ENCODE assay signal across 8 cellular contexts in the genomic region with DNA sequence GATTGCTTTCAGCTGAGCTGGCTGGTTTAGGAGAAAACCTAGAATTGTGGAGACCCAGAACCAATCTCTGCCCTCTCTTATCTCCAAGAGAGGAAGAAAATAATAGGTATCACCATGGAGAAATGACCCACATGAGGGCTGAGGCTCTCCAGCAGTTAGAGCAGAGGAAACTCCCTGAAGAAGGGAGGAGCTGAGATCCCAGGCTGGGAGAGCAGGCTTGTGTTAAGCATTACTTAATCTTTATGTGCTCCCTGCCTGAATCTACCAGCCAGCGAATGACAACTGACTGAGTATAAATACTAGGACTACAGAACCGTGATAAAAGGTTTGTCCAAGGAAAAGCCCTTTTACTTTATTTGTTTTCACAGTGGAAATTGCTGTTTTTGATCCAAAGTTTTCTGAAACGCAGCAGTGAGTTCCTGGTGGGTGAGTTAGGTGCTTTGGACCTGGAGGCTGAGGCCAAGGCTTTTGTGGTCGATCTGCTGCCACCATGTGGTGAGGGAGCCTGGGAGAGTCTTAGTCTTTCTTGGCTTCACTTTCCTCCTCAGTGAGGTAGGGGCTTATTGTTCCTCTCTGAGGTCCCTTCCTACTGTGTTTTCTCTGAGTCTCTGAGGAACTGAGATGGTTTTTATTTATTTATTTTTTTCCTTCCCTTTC.
DNase-seq lines count a peak whose midpoint lies in the region; ATAC-seq and TF ChIP-seq lines count a peak whose summit lies in the region.
"Not testable (repeated sequence)": the region's sequence is repeated elsewhere in the genome, so short reads cannot be mapped to it uniquely, and the experiment has no call there.

No MANE protein-coding gene starts in this region.

- not testable (repeated sequence) for H3K36me3 Mint-ChIP-seq in CD4-positive, alpha-beta T cell (ENCODE audit: low read depth); activated CD8-positive, alpha-beta T cell treated with anti-CD3 and anti-CD28 coated beads, Interleukin-2, amount 10 ng/mL, durations not matched to agents 7 days and 5 days (ENCODE audit: low read depth); activated naive CD4-positive, alpha-beta T cell treated with anti-CD3 and anti-CD28 coated beads, Interleukin-2, amount 10 ng/mL, durations not matched to agents 7 days and 5 days

- not testable (repeated sequence) for H3K36me3 ChIP-seq in Peyer's patch; lung (ENCODE audit: control insufficient read depth in 2 of 2, insufficient read depth in 2 of 2, low read length in 2 of 2)

- not testable (repeated sequence) for H3K27me3 ChIP-seq in CD4-positive, alpha-beta T cell (ENCODE audit: control insufficient read depth, insufficient read depth, low read length); Peyer's patch; lung (ENCODE audit: control insufficient read depth, insufficient read depth)

- not testable (repeated sequence) for H3K4me3 Mint-ChIP-seq in CD4-positive, alpha-beta T cell; activated CD8-positive, alpha-beta T cell treated with anti-CD3 and anti-CD28 coated beads, Interleukin-2, amount 10 ng/mL, durations not matched to agents 7 days and 5 days; activated naive CD4-positive, alpha-beta T cell treated with anti-CD3 and anti-CD28 coated beads, Interleukin-2, amount 10 ng/mL, durations not matched to agents 7 days and 5 days

- peak; percentile 25 for TF ChIP-seq CTCF in CD4-positive, alpha-beta T cell (IDR thresholded peaks at IDR 0.05)
- TF ChIP-seq CTCF in Peyer's patch (IDR thresholded peaks at IDR 0.05) (peak in 1 of 6 experiments; percentile 34), epithelial cell of esophagus (IDR thresholded peaks at IDR 0.05; ENCODE audit: insufficient read depth, low read depth, low read length, missing control alignments) (peak; percentile 16), lung (IDR thresholded peaks at IDR 0.05; ENCODE audit: control extremely low read depth, extremely low read depth) (peak; percentile 5)

- intact Hi-C loops in CD4-positive, alpha-beta T cell (cut with DNase I, micrococcal nuclease), result not testable (repeated sequence)

- H3K9me3 Mint-ChIP-seq in CD4-positive, alpha-beta T cell; activated CD8-positive, alpha-beta T cell treated with anti-CD3 and anti-CD28 coated beads, Interleukin-2, amount 10 ng/mL, durations not matched to agents 7 days and 5 days (ENCODE audit: insufficient read depth); activated naive CD4-positive, alpha-beta T cell treated with anti-CD3 and anti-CD28 coated beads, Interleukin-2, amount 10 ng/mL, durations not matched to agents 7 days and 5 days: not testable (repeated sequence)

- H3K4me3 ChIP-seq in Peyer's patch; epithelial cell of esophagus (ENCODE audit: low read length); lung: not testable (repeated sequence)

- not testable (repeated sequence) for H3K4me1 ChIP-seq in Peyer's patch; lung (ENCODE audit: control insufficient read depth in 2 of 2, insufficient read depth in 2 of 2, low read length in 2 of 2)

- not testable (repeated sequence) for H3K9me3 ChIP-seq in CD4-positive, alpha-beta T cell (ENCODE audit: control insufficient read depth, low read length); Peyer's patch; lung (ENCODE audit: control insufficient read depth in 2 of 2, insufficient read depth in 1 of 2, low read length in 1 of 2)

- not testable (repeated sequence) for H3K27ac Mint-ChIP-seq in CD4-positive, alpha-beta T cell; activated CD8-positive, alpha-beta T cell treated with anti-CD3 and anti-CD28 coated beads, Interleukin-2, amount 10 ng/mL, durations not matched to agents 7 days and 5 days; activated naive CD4-positive, alpha-beta T cell treated with anti-CD3 and anti-CD28 coated beads, Interleukin-2, amount 10 ng/mL, durations not matched to agents 7 days and 5 days

- CTCF ChIA-PET in CD4-positive, alpha-beta T cell (lab: Charles Lee); activated CD8-positive, alpha-beta T cell treated with anti-CD3 and anti-CD28 coated beads, Interleukin-2, amount 10 ng/mL, durations not matched to agents 7 days and 5 days (lab: Charles Lee); activated naive CD4-positive, alpha-beta T cell treated with anti-CD3 and anti-CD28 coated beads, Interleukin-2, amount 10 ng/mL, durations not matched to agents 7 days and 5 days (lab: Charles Lee): not testable (repeated sequence)

- not testable (repeated sequence) for H3K4me1 Mint-ChIP-seq in CD4-positive, alpha-beta T cell (ENCODE audit: low read depth); activated CD8-positive, alpha-beta T cell treated with anti-CD3 and anti-CD28 coated beads, Interleukin-2, amount 10 ng/mL, durations not matched to agents 7 days and 5 days (ENCODE audit: low read depth); activated naive CD4-positive, alpha-beta T cell treated with anti-CD3 and anti-CD28 coated beads, Interleukin-2, amount 10 ng/mL, durations not matched to agents 7 days and 5 days

- 0 to 18% methylated on average over 2 to 4 of the region's 4 CpGs for WGBS in lung, 2 donors

- TF ChIP-seq POLR2A in Peyer's patch (IDR thresholded peaks at IDR 0.05), result not testable (repeated sequence)

- H3K27ac ChIP-seq in CD4-positive, alpha-beta T cell (ENCODE audit: low read depth, low read length); Peyer's patch; lung (ENCODE audit: low read depth in 1 of 2, low read length in 1 of 2): not testable (repeated sequence)

- peak; percentile 40 to 68 (median 54) for DNase-seq in CD4-positive, alpha-beta T cell
- DNase-seq in Peyer's patch (peak in 2 of 3 donors; percentile 22 to 86), lung (ENCODE audit: low spot score) (peak; percentile 46)
- peak; percentile 75 for DNase-seq in activated CD8-positive, alpha-beta T cell treated with anti-CD3 and anti-CD28 coated beads, Interleukin-2, amount 10 ng/mL, durations not matched to agents 7 days and 5 days
- DNase-seq in activated naive CD4-positive, alpha-beta T cell treated with anti-CD3 and anti-CD28 coated beads, Interleukin-2, amount 10 ng/mL, durations not matched to agents 7 days and 5 days, result peak; percentile 78
- DNase-seq in epithelial cell of esophagus (ENCODE audit: low read depth), result not testable (repeated sequence)
- DNase-seq in stimulated activated CD4-positive, alpha-beta T cell treated with anti-CD3 and anti-CD28 coated beads, Interleukin-12 subunit alpha, Interleukin-12 subunit beta, amount 100 ng/mL, for 4 hours, result peak; percentile 43
- peak; percentile 72 for DNase-seq in stimulated activated CD8-positive, alpha-beta memory T cell treated with anti-CD3 and anti-CD28 coated beads, Interleukin-4, amount 100 ng/mL, for 48 hours

- POLR2A ChIA-PET in CD4-positive, alpha-beta T cell (lab: Charles Lee); activated CD8-positive, alpha-beta T cell treated with anti-CD3 and anti-CD28 coated beads, Interleukin-2, amount 10 ng/mL, durations not matched to agents 7 days and 5 days (lab: Charles Lee): not testable (repeated sequence)

- not testable (repeated sequence) for ATAC-seq in CD4-positive, alpha-beta T cell (ENCODE audit: poor library complexity); lung (ENCODE audit: insufficient read depth, low FRiP score)
- peak; percentile 51 for ATAC-seq in activated CD8-positive, alpha-beta T cell treated with anti-CD3 and anti-CD28 coated beads, Interleukin-2, amount 10 ng/mL, durations not matched to agents 7 days and 5 days

- not testable (repeated sequence) for H3K27me3 Mint-ChIP-seq in CD4-positive, alpha-beta T cell; activated CD8-positive, alpha-beta T cell treated with anti-CD3 and anti-CD28 coated beads, Interleukin-2, amount 10 ng/mL, durations not matched to agents 7 days and 5 days (ENCODE audit: low read depth); activated naive CD4-positive, alpha-beta T cell treated with anti-CD3 and anti-CD28 coated beads, Interleukin-2, amount 10 ng/mL, durations not matched to agents 7 days and 5 days
